ENCODE assay signal across 1 cellular context in genomic region chr5:68406344-68406743, GRCh38.
TF ChIP-seq lines count a peak whose summit lies in the region.

No MANE protein-coding gene starts in this region.

TF ChIP-seq in H1, 55 proteins besides CTCF, POLR2A, EP300 and RAD21 (continued from another document):
- TF ChIP-seq CREB1 (IDR thresholded peaks at IDR 0.05) (no peak), SP1 (IDR thresholded peaks at IDR 0.05; ENCODE audit: low read depth, low read length) (no peak), ASH2L (IDR thresholded peaks at IDR 0.05; ENCODE audit: low read length) (no peak), MAFK (IDR thresholded peaks at IDR 0.05; ENCODE audit: low read depth, low read length) (no peak), BACH1 (IDR thresholded peaks at IDR 0.05; ENCODE audit: low read length) (no peak), FOSL1 (IDR thresholded peaks at IDR 0.05; ENCODE audit: insufficient read depth, low read depth, low read length) (no peak)
